Comparison of ENCODE assay signal across 41 cellular contexts in genomic region chr3:185009650-185010049, GRCh38.
"Had no signal": no experiment of that assay in that cellular context is flagged by ENCODE, and none has a peak within 500 bp of the region (broad histone marks: within the 10 kb centered on the region; RNA-seq: fewer than 3 reads in every experiment).

No MANE protein-coding gene starts in this region.

- H3K9me3 ChIP-seq: body of pancreas had no signal

- ATAC-seq: activated naive CD4-positive, alpha-beta T cell treated with anti-CD3 and anti-CD28 coated beads, Interleukin-2, amount 50 U/mL, for 72 hours; activated naive CD8-positive, alpha-beta T cell treated with anti-CD3 and anti-CD28 coated beads, Interleukin-2, amount 50 U/mL, for 24 hours; activated T-cell treated with anti-CD3 and anti-CD28 coated beads, Interleukin-2, amount 50 U/mL, for 4 hours; activated T-cell treated with anti-CD3 and anti-CD28 coated beads, Interleukin-2, amount 50 U/mL, for 72 hours; activated T-helper 17 cell treated with anti-CD3 and anti-CD28 coated beads, Interleukin-2, amount 50 U/mL, for 72 hours; body of pancreas had no signal

- DNase-seq: activated effector memory CD4-positive, alpha-beta T cell treated with anti-CD3 and anti-CD28 coated beads, Interleukin-2, amount 50 U/mL, for 16 hours; activated effector memory CD4-positive, alpha-beta T cell treated with Interleukin-2 at 50 U/mL for 16 hours; activated gamma-delta T cell; activated gamma-delta T cell treated with Interleukin-2 at 50 U/mL for 16 hours; activated naive CD4-positive, alpha-beta T cell; activated naive CD4-positive, alpha-beta T cell treated with anti-CD3 and anti-CD28 coated beads for 36 hours; activated naive CD4-positive, alpha-beta T cell treated with anti-CD3 and anti-CD28 coated beads, Interleukin-2, amount 10 ng/mL, durations not matched to agents 7 days and 5 days; activated naive CD4-positive, alpha-beta T cell treated with anti-CD3 and anti-CD28 coated beads, Interleukin-2, amount 50 U/mL, for 16 hours; activated naive CD4-positive, alpha-beta T cell treated with Interleukin-2 at 50 U/mL for 16 hours; activated naive CD8-positive, alpha-beta T cell treated with anti-CD3 and anti-CD28 coated beads for 36 hours; activated naive CD8-positive, alpha-beta T cell treated with anti-CD3 and anti-CD28 coated beads, Interleukin-2, amount 10 ng/mL, durations not matched to agents 7 days and 5 days; activated naive CD8-positive, alpha-beta T cell treated with anti-CD3 and anti-CD28 coated beads, Interleukin-2, amount 50 U/mL, for 24 hours; activated T-cell treated with anti-CD3 and anti-CD28 coated beads for 4 hours; activated T-cell treated with anti-CD3 and anti-CD28 coated beads, Interleukin-2, amount 50 U/mL, for 1 hour; activated T-cell treated with anti-CD3 and anti-CD28 coated beads, Interleukin-2, amount 50 U/mL, for 24 hours; activated T-cell treated with anti-CD3 and anti-CD28 coated beads, Interleukin-2, amount 50 U/mL, for 4 hours; activated T-cell treated with anti-CD3 and anti-CD28 coated beads, Interleukin-2, amount 50 U/mL, for 48 hours; activated T-cell treated with anti-CD3 and anti-CD28 coated beads, Interleukin-2, amount 50 U/mL, for 72 hours; adrenal gland; amniotic stem cell; amygdala; anterior cingulate cortex; aorta; body of pancreas; brain microvascular endothelial cell; caudate nucleus; central memory CD4-positive, alpha-beta T cell; cerebellar nuclear complex had no signal

- H3K4me1 ChIP-seq: adrenal gland, ascending aorta, body of pancreas, breast epithelium had no signal

- H3K27me3 Mint-ChIP-seq: activated naive CD4-positive, alpha-beta T cell treated with anti-CD3 and anti-CD28 coated beads, Interleukin-2, amount 10 ng/mL, durations not matched to agents 7 days and 5 days; activated naive CD4-positive, alpha-beta T cell treated with anti-CD3 and anti-CD28 coated beads, Interleukin-2, amount 50 U/mL, for 24 hours; activated naive CD8-positive, alpha-beta T cell; activated naive CD8-positive, alpha-beta T cell treated with anti-CD3 and anti-CD28 coated beads for 36 hours; activated naive CD8-positive, alpha-beta T cell treated with anti-CD3 and anti-CD28 coated beads, Interleukin-2, amount 10 ng/mL, durations not matched to agents 7 days and 5 days; activated naive CD8-positive, alpha-beta T cell treated with anti-CD3 and anti-CD28 coated beads, Interleukin-2, amount 50 U/mL, for 24 hours; activated T-cell treated with anti-CD3 and anti-CD28 coated beads, Interleukin-2, amount 50 U/mL, for 24 hours; activated T-helper 17 cell treated with anti-CD3 and anti-CD28 coated beads, Interleukin-2, amount 50 U/mL, for 72 hours; brain; central memory CD8-positive, alpha-beta T cell had no signal

- H3K36me3 ChIP-seq: adrenal gland, ascending aorta, brain microvascular endothelial cell, breast epithelium, cardiac muscle cell had no signal

- H3K4me1 Mint-ChIP-seq: activated naive CD4-positive, alpha-beta T cell treated with anti-CD3 and anti-CD28 coated beads, Interleukin-2, amount 10 ng/mL, durations not matched to agents 7 days and 5 days; activated naive CD4-positive, alpha-beta T cell treated with anti-CD3 and anti-CD28 coated beads, Interleukin-2, amount 50 U/mL, for 24 hours; activated naive CD8-positive, alpha-beta T cell treated with anti-CD3 and anti-CD28 coated beads for 36 hours; activated naive CD8-positive, alpha-beta T cell treated with anti-CD3 and anti-CD28 coated beads, Interleukin-2, amount 10 ng/mL, durations not matched to agents 7 days and 5 days; activated naive CD8-positive, alpha-beta T cell treated with anti-CD3 and anti-CD28 coated beads, Interleukin-2, amount 50 U/mL, for 24 hours; brain had no signal

- H3K27ac Mint-ChIP-seq: activated naive CD4-positive, alpha-beta T cell treated with anti-CD3 and anti-CD28 coated beads for 36 hours; activated naive CD4-positive, alpha-beta T cell treated with anti-CD3 and anti-CD28 coated beads, Interleukin-2, amount 10 ng/mL, durations not matched to agents 7 days and 5 days; activated naive CD4-positive, alpha-beta T cell treated with anti-CD3 and anti-CD28 coated beads, Interleukin-2, amount 50 U/mL, for 24 hours; activated naive CD4-positive, alpha-beta T cell treated with anti-CD3 and anti-CD28 coated beads, Interleukin-2, amount 50 U/mL, for 72 hours; activated naive CD8-positive, alpha-beta T cell; activated naive CD8-positive, alpha-beta T cell treated with anti-CD3 and anti-CD28 coated beads for 36 hours; activated naive CD8-positive, alpha-beta T cell treated with anti-CD3 and anti-CD28 coated beads, Interleukin-2, amount 10 ng/mL, durations not matched to agents 7 days and 5 days; activated naive CD8-positive, alpha-beta T cell treated with anti-CD3 and anti-CD28 coated beads, Interleukin-2, amount 50 U/mL, for 24 hours; activated T-cell treated with anti-CD3 and anti-CD28 coated beads, Interleukin-2, amount 50 U/mL, for 24 hours; activated T-helper 1 cell treated with anti-CD3 and anti-CD28 coated beads, Interleukin-12 subunit alpha, Interleukin-12 subunit beta, Interleukin-2, Interleukin-4 antibody, amounts not matched to agents 30 ng/mL and 10 ng/mL and 1 ng/mL, durations not matched to agents 14 hours and 24 hours and 36 hours; activated T-helper 17 cell treated with anti-CD3 and anti-CD28 coated beads, Interleukin-2, amount 50 U/mL, for 72 hours; activated T-helper 2 cell treated with anti-CD3 and anti-CD28 coated beads, Interferon-gamma antibody, Interleukin-2, Interleukin-4, amounts not matched to agents 10 μg/mL and 5 μg/mL and 100 μg/mL, durations not matched to agents 14 hours and 24 hours and 36 hours; brain had no signal

- H3K4me3 Mint-ChIP-seq: activated naive CD4-positive, alpha-beta T cell treated with anti-CD3 and anti-CD28 coated beads for 36 hours; activated naive CD4-positive, alpha-beta T cell treated with anti-CD3 and anti-CD28 coated beads, Interleukin-2, amount 10 ng/mL, durations not matched to agents 7 days and 5 days; activated naive CD4-positive, alpha-beta T cell treated with anti-CD3 and anti-CD28 coated beads, Interleukin-2, amount 50 U/mL, for 24 hours; activated naive CD8-positive, alpha-beta T cell; activated naive CD8-positive, alpha-beta T cell treated with anti-CD3 and anti-CD28 coated beads for 36 hours; activated naive CD8-positive, alpha-beta T cell treated with anti-CD3 and anti-CD28 coated beads, Interleukin-2, amount 10 ng/mL, durations not matched to agents 7 days and 5 days; activated naive CD8-positive, alpha-beta T cell treated with anti-CD3 and anti-CD28 coated beads, Interleukin-2, amount 50 U/mL, for 24 hours; activated T-cell treated with anti-CD3 and anti-CD28 coated beads, Interleukin-2, amount 50 U/mL, for 24 hours; activated T-cell treated with anti-CD3 and anti-CD28 coated beads, Interleukin-2, amount 50 U/mL, for 4 hours; activated T-cell treated with anti-CD3 and anti-CD28 coated beads, Interleukin-2, amount 50 U/mL, for 72 hours; activated T-helper 1 cell treated with anti-CD3 and anti-CD28 coated beads, Interleukin-12 subunit alpha, Interleukin-12 subunit beta, Interleukin-2, Interleukin-4 antibody, amounts not matched to agents 30 ng/mL and 10 ng/mL and 1 ng/mL, durations not matched to agents 14 hours and 24 hours and 36 hours; activated T-helper 17 cell treated with anti-CD3 and anti-CD28 coated beads, Interleukin-2, amount 50 U/mL, for 72 hours; brain; central memory CD8-positive, alpha-beta T cell had no signal

- H3K27ac ChIP-seq: adrenal gland, ascending aorta, body of pancreas, brain microvascular endothelial cell, breast epithelium, cardiac muscle cell had no signal

- FAIRE-seq: astrocyte, bronchial epithelial cell had no signal

- H3K27me3 ChIP-seq: adrenal gland, ascending aorta, body of pancreas, brain microvascular endothelial cell, breast epithelium, cardiac muscle cell had no signal

- H3K4me3 ChIP-seq: adrenal gland, ascending aorta, body of pancreas, breast epithelium, cardiac muscle cell had no signal
